13 cellular contexts compared by ENCODE assay signal in genomic region chr5:80035839-80036238, GRCh38. TPM values are rescaled to one million over a fixed set of nuclear protein-coding genes. Genes with fewer than 3 reads are reported as not detected.
DNase-seq lines count a peak whose midpoint lies in the region.
"Had no signal": no experiment of that assay in that cellular context is flagged by ENCODE, and none has a peak within 500 bp of the region (broad histone marks: within the 10 kb centered on the region; RNA-seq: fewer than 3 reads in every experiment).

No MANE protein-coding gene starts in this region.

- no peak overlapping the region for H2BK12ac ChIP-seq in neuronal stem cell (ENCODE audit: low read length)

- H3K79me1 ChIP-seq in neuronal stem cell (ENCODE audit: low read depth, low read length), result no peaks in the 10 kb centered on the region

- peak overlapping the region; percentile 43 for H3K4me2 ChIP-seq in neuronal stem cell (ENCODE audit: insufficient read depth, low read length, poor library complexity, severe bottlenecking)

- H3K27ac ChIP-seq in HUES48 (ENCODE audit: low read depth, low read length) (no peak overlapping the region), ectodermal cell (ENCODE audit: insufficient read depth, low read depth, low read length, poor library complexity, severe bottlenecking) (no peak overlapping the region), neuronal stem cell (replicated peaks; ENCODE audit: low read length) (no peak overlapping the region)
- H3K27ac ChIP-seq: brain microvascular endothelial cell, right atrium auricular region, SJSA1, VCaP had no signal

- H3K4ac ChIP-seq in neuronal stem cell (ENCODE audit: low read length), result no peak overlapping the region

- H4K8ac ChIP-seq in neuronal stem cell (ENCODE audit: low read depth, low read length), result no peak overlapping the region

- H2AK5ac ChIP-seq in neuronal stem cell (ENCODE audit: low read depth, low read length), result peak overlapping the region; percentile 6

- no peaks in the 10 kb centered on the region; the same call in 1 of the 2 replicates for H3K4me1 ChIP-seq in ES-I3 (ENCODE audit: insufficient read depth, low read length)
- no peaks in the 10 kb centered on the region; the same call in 1 of the 2 replicates for H3K4me1 ChIP-seq in HUES48 (ENCODE audit: control insufficient read depth, insufficient read depth, low read length)
- H3K4me1 ChIP-seq in ectodermal cell (ENCODE audit: control insufficient read depth, insufficient read depth, low read length), result no peaks in the 10 kb centered on the region
- H3K4me1 ChIP-seq in neuronal stem cell (ENCODE audit: control insufficient read depth in 2 of 2, insufficient read depth in 1 of 2, low read depth in 1 of 2, low read length in 2 of 2), result peaks cover 0 to 3% of the 10 kb centered on the region in 2 donors
- H3K4me1 ChIP-seq: right atrium auricular region, SJSA1 had no signal

- H2BK5ac ChIP-seq in neuronal stem cell (ENCODE audit: low read length), result no peak overlapping the region

- H3K9me3 ChIP-seq in ES-I3 (ENCODE audit: control insufficient read depth, insufficient read depth, low read length) (no peaks in the 10 kb centered on the region), HUES48 (ENCODE audit: control insufficient read depth, insufficient read depth, low read length) (no peaks in the 10 kb centered on the region), ectodermal cell (ENCODE audit: control insufficient read depth, low read length) (no peaks in the 10 kb centered on the region), neuronal stem cell (replicated peaks in 1 of 2; ENCODE audit: control insufficient read depth in 2 of 2, insufficient read depth in 1 of 2, low read depth in 1 of 2, low read length in 2 of 2) (no peaks in the 10 kb centered on the region)
- H3K9me3 ChIP-seq: right atrium auricular region, SJSA1 had no signal

- H2BK15ac ChIP-seq in neuronal stem cell (ENCODE audit: low read length), result no peak overlapping the region

- H2BK120ac ChIP-seq in neuronal stem cell (ENCODE audit: low read depth, low read length), result no peak overlapping the region

- no peaks in the 10 kb centered on the region for H3K36me3 ChIP-seq in ES-I3 (ENCODE audit: insufficient read depth, low read length)
- H3K36me3 ChIP-seq in HUES48 (ENCODE audit: control insufficient read depth, insufficient read depth, low read length), result no peaks in the 10 kb centered on the region; the same call in 1 of the 2 replicates
- no peaks in the 10 kb centered on the region for H3K36me3 ChIP-seq in ectodermal cell (ENCODE audit: control insufficient read depth, insufficient read depth, low read length)
- H3K36me3 ChIP-seq in neuronal stem cell (replicated peaks in 1 of 2; ENCODE audit: control insufficient read depth in 2 of 2, insufficient read depth in 2 of 2, low read length in 2 of 2), result no peaks in the 10 kb centered on the region
- H3K36me3 ChIP-seq: brain microvascular endothelial cell, right atrium auricular region, SJSA1 had no signal

- H3K27me3 ChIP-seq in HUES48 (ENCODE audit: control insufficient read depth, insufficient read depth, low read length) (peaks cover 44% of the 10 kb centered on the region), ectodermal cell (ENCODE audit: control insufficient read depth, insufficient read depth, low read length, poor library complexity, severe bottlenecking) (peaks cover 57% of the 10 kb centered on the region), neuronal stem cell (ENCODE audit: control insufficient read depth in 3 of 3, insufficient read depth in 3 of 3, low read depth in 1 of 3, low read length in 3 of 3) (peaks cover 0 to 33% (median 24%) of the 10 kb centered on the region in 3 experiments)

- no peak overlapping the region for H3K23ac ChIP-seq in neuronal stem cell (ENCODE audit: low read depth, low read length, poor library complexity)

- no peak overlapping the region for H3K18ac ChIP-seq in neuronal stem cell (ENCODE audit: low read length)

- DNase-seq in neuronal stem cell (ENCODE audit: low spot score) (no peak), EL (no peak), cerebellum (ENCODE audit: low spot score) (no peak), NCI-H1930 (lab: John Stamatoyannopoulos, UW) (no peak)
- DNase-seq: brain microvascular endothelial cell; NCI-H226; stimulated activated naive CD4-positive, alpha-beta T cell had no signal

- H3K4me3 ChIP-seq in HUES48 (ENCODE audit: low read depth, low read length), result peak overlapping the region; percentile 86
- peak overlapping the region; percentile 40 for H3K4me3 ChIP-seq in ectodermal cell (ENCODE audit: insufficient read depth, low read depth, low read length)
- peak overlapping the region in 1 of 2 donors; percentile 86 for H3K4me3 ChIP-seq in neuronal stem cell (ENCODE audit: low read length in 2 of 2)
- H3K4me3 ChIP-seq: SJSA1 had no signal

- 73 to 78% methylated on average over 7 of the region's 7 CpGs for WGBS in ectodermal cell, 2 experiments
- no CpG with 5 or more reads among the region's 7 CpGs for WGBS in neuronal stem cell (ENCODE audit: extremely low coverage in 2 of 2, insufficient read length in 2 of 2, insufficient replicate concordance in 1 of 2), 2 donors

- H3K9ac ChIP-seq in ES-I3 (ENCODE audit: low read depth, low read length) (peak overlapping the region; percentile 55; the same call in 1 of the 2 replicates), HUES48 (ENCODE audit: low read depth, low read length) (0 out of 2 replicates have a peak overlapping the region, but pooled peaks have one; percentile 58), neuronal stem cell (ENCODE audit: low read depth, low read length, poor library complexity) (no peak overlapping the region)

- H2AFZ ChIP-seq in neuronal stem cell (ENCODE audit: low read length), result peak overlapping the region; percentile 54

- H3K14ac ChIP-seq in neuronal stem cell (ENCODE audit: low read length), result no peak overlapping the region

- no peak overlapping the region for H4K91ac ChIP-seq in neuronal stem cell (ENCODE audit: low read depth, low read length, poor library complexity)

RNA-seq across cellular contexts. Expression of gene THBS4, which starts 0.7 kb away (rescaled TPM):
- 26.7 TPM for polyA plus RNA-seq in ectodermal cell (2013, experiment 1 of 4)
- polyA plus RNA-seq in ectodermal cell (2013, experiment 2 of 4), result 34.7 TPM
- 28.8 TPM for polyA plus RNA-seq in ectodermal cell (2013, experiment 3 of 4)
- polyA plus RNA-seq in ectodermal cell (2013, experiment 4 of 4), result 34.4 TPM
- polyA plus RNA-seq in neuronal stem cell (2013, experiment 1 of 2), result 14.2 TPM
- polyA plus RNA-seq in neuronal stem cell (2013, experiment 2 of 2), result 15.3 TPM
- total RNA-seq in cerebellum, result 4.9 TPM

RNA-seq across cellular contexts. Expression of gene MTX3, which starts 44.8 kb away (rescaled TPM):
- 33.2 TPM for polyA plus RNA-seq in ectodermal cell (2013, experiment 1 of 4)
- 30.7 TPM for polyA plus RNA-seq in ectodermal cell (2013, experiment 2 of 4)
- 18.5 TPM for polyA plus RNA-seq in ectodermal cell (2013, experiment 3 of 4)
- polyA plus RNA-seq in ectodermal cell (2013, experiment 4 of 4), result 22.0 TPM
- polyA plus RNA-seq in neuronal stem cell (2013, experiment 1 of 2), result 13.7 TPM
- 14.6 TPM for polyA plus RNA-seq in neuronal stem cell (2013, experiment 2 of 2)
- total RNA-seq in cerebellum, result 22.7 TPM
